Comparison of ENCODE assay signal across 1 cellular context in genomic region chr11:1923201-1923956, GRCh38.
A peak's percentile ranks its signal among the peaks of the same experiment; 100 is the strongest.
TF ChIP-seq lines count a peak whose summit lies in the region.

No MANE protein-coding gene starts in this region.

TF ChIP-seq in K562, 482 proteins besides CTCF, POLR2A, EP300 and RAD21:
- TF ChIP-seq ZNF232 (CRISPR knock-in tag; IDR thresholded peaks at IDR 0.05) (0 out of 2 replicates have a peak, but pooled peaks have one; percentile 64), TAF9B (IDR thresholded peaks at IDR 0.05; ENCODE audit: partially characterized antibody) (no peak), BRD4 (IDR thresholded peaks at IDR 0.05) (no peak), DACH1 (IDR thresholded peaks at IDR 0.05; ENCODE audit: partially characterized antibody) (peak; percentile 51)
